ENCODE assay signal across 26 cellular contexts in the genomic region with DNA sequence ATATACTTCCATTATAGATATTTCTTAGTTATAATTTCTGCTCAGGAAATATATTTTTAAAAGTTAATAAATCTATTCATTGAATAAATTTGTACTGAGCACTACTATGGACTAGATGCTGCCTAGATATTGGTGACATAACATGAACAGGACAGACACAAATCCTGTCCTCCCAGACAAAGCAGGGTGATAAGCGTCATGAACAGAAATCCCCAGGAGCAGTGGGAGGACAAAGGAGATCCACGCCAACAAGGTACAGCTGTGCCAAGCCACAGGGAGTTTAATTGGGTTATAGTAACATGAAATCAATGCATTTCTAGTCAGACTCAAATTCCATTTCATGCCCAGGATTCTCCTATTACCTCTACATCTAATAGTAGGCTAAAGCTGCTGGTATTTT.
"Had no signal": no experiment of that assay in that cellular context is flagged by ENCODE, and none has a peak within 500 bp of the region (broad histone marks: within the 10 kb centered on the region; RNA-seq: fewer than 3 reads in every experiment).

No MANE protein-coding gene starts in this region.

- H3K36me3 Mint-ChIP-seq: immature natural killer cell; naive thymus-derived CD8-positive, alpha-beta T cell; stimulated activated naive B cell treated with anti-CD40 and anti-IgM and Interleukin-4, amounts not matched to agents 10 μg/mL and 1 μg/mL and 100 μg/mL, for 72 hours had no signal

- H3K27me3 Mint-ChIP-seq: naive thymus-derived CD8-positive, alpha-beta T cell; progenitor cell of endocrine pancreas; stimulated activated naive B cell treated with anti-CD40 and anti-IgM and Interleukin-4, amounts not matched to agents 10 μg/mL and 1 μg/mL and 100 μg/mL, for 72 hours; stimulated activated naive CD8-positive, alpha-beta T cell treated with anti-CD3 and anti-CD28 coated beads, Interleukin-15, Interleukin-2, amounts not matched to agents 100 ng/mL and 50 ng/mL, for 24 hours had no signal

- H3K36me3 ChIP-seq: left lung, lower lobe of right lung, ovary, suprapubic skin, thoracic aorta, tibial artery, upper lobe of right lung had no signal

- H3K27ac ChIP-seq: left lung, lower lobe of right lung, ovary, skin epidermis, suprapubic skin, thoracic aorta, tibial artery, upper lobe of right lung had no signal

- H3K4me1 Mint-ChIP-seq: immature natural killer cell; naive thymus-derived CD8-positive, alpha-beta T cell; nephron; stimulated activated naive B cell treated with anti-CD40 and anti-IgM and Interleukin-4, amounts not matched to agents 10 μg/mL and 1 μg/mL and 100 μg/mL, for 72 hours had no signal

- H3K4me3 Mint-ChIP-seq: immature natural killer cell; naive thymus-derived CD8-positive, alpha-beta T cell; nephron; stimulated activated naive B cell treated with anti-CD40 and anti-IgM and Interleukin-4, amounts not matched to agents 10 μg/mL and 1 μg/mL and 100 μg/mL, for 72 hours; stimulated activated naive CD8-positive, alpha-beta T cell treated with anti-CD3 and anti-CD28 coated beads, Interleukin-15, Interleukin-2, amounts not matched to agents 100 ng/mL and 50 ng/mL, for 24 hours had no signal

- DNase-seq: hypothalamus; immature natural killer cell; kidney; left colon; left lung; lower lobe of right lung; mammary epithelial cell; mesenchymal stem cell; naive thymus-derived CD8-positive, alpha-beta T cell; ovary; right cardiac atrium; stimulated activated CD4-positive, alpha-beta T cell treated with anti-CD3 and anti-CD28 coated beads, Interleukin-12 subunit alpha, Interleukin-12 subunit beta, amount 100 ng/mL, for 4 hours; stimulated activated CD4-positive, alpha-beta T cell treated with anti-CD3 and anti-CD28 coated beads, Interleukin-15, amount 100 ng/mL, for 24 hours; stimulated activated CD4-positive, alpha-beta T cell treated with anti-CD3 and anti-CD28 coated beads, Interleukin-2, amount 100 ng/mL, for 24 hours; stimulated activated CD4-positive, alpha-beta T cell treated with anti-CD3 and anti-CD28 coated beads, Interleukin-4, amount 100 ng/mL, for 1 hour; stimulated activated naive B cell treated with anti-CD40 and anti-IgM and Interleukin-4, amounts not matched to agents 10 μg/mL and 1 μg/mL and 100 μg/mL, for 72 hours; tibial artery; trophoblast cell; upper lobe of right lung had no signal

- H3K9me3 ChIP-seq: left lung, lower lobe of right lung, ovary, suprapubic skin, thoracic aorta, tibial artery, upper lobe of right lung had no signal

- H3K9me3 Mint-ChIP-seq: naive thymus-derived CD8-positive, alpha-beta T cell; nephron; stimulated activated naive B cell treated with anti-CD40 and anti-IgM and Interleukin-4, amounts not matched to agents 10 μg/mL and 1 μg/mL and 100 μg/mL, for 72 hours; stimulated activated naive CD8-positive, alpha-beta T cell treated with anti-CD3 and anti-CD28 coated beads, Interleukin-15, Interleukin-2, amounts not matched to agents 100 ng/mL and 50 ng/mL, for 24 hours had no signal

- H3K27me3 ChIP-seq: left lung, ovary, suprapubic skin, tibial artery, upper lobe of right lung had no signal

- ATAC-seq: left colon; left lung; lower lobe of right lung; naive thymus-derived CD8-positive, alpha-beta T cell; right cardiac atrium; sciatic nerve; stimulated activated naive B cell treated with anti-CD40 and anti-IgM and Interleukin-4, amounts not matched to agents 10 μg/mL and 1 μg/mL and 100 μg/mL, for 72 hours; upper lobe of right lung had no signal

- H3K4me3 ChIP-seq: left lung, lower lobe of right lung, ovary, skin epidermis, suprapubic skin, thoracic aorta, tibial artery, upper lobe of right lung had no signal

- H3K27ac Mint-ChIP-seq: immature natural killer cell; naive thymus-derived CD8-positive, alpha-beta T cell; nephron; progenitor cell of endocrine pancreas; stimulated activated naive B cell treated with anti-CD40 and anti-IgM and Interleukin-4, amounts not matched to agents 10 μg/mL and 1 μg/mL and 100 μg/mL, for 72 hours; stimulated activated naive CD8-positive, alpha-beta T cell treated with anti-CD3 and anti-CD28 coated beads, Interleukin-15, Interleukin-2, amounts not matched to agents 100 ng/mL and 50 ng/mL, for 24 hours had no signal
